ENCODE assay signal across 9 cellular contexts in the genomic region with DNA sequence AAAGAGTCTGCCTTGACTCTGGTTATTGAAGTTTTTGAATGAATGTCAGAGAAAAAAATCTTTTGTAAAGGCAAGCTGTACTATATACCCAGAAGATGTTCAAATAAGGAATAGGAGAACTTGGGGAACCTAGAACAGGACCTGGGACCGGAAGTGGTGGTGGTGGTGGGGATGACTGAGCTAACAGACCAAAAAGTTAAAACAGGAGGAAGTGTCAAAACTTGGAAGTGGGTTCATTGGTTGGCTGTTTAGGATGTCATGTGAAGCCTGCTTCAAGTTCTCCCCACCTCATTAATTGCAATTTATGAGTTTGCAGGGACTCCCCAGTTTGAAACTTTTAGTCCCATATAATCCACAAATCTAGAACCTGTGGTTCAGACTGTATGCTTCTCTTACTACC. TPM values are rescaled to one million over a fixed set of nuclear protein-coding genes. Genes with fewer than 3 reads are reported as not detected.
DNase-seq lines count a peak whose midpoint lies in the region; ATAC-seq and TF ChIP-seq lines count a peak whose summit lies in the region.
"Had no signal": no experiment of that assay in that cellular context is flagged by ENCODE, and none has a peak within 500 bp of the region (broad histone marks: within the 10 kb centered on the region; RNA-seq: fewer than 3 reads in every experiment).

No MANE protein-coding gene starts in this region.

- H3K27me3 ChIP-seq in spleen (replicated peaks in 1 of 7) = no peaks in the 10 kb centered on the region
- H3K27me3 ChIP-seq: pancreas had no signal

- intact Hi-C loops in activated CD4-positive, alpha-beta T cell treated with anti-CD3 and anti-CD28 coated beads for 36 hours (cut with DNase I, micrococcal nuclease) = loop anchor here in 1 of 2 experiments (2.0 kb wide), 1 partner anchor 30 kb away; no protein-coding TSS in a partner anchor
- intact Hi-C loops in activated naive CD4-positive, alpha-beta T cell treated with anti-CD3 and anti-CD28 coated beads for 36 hours (cut with micrococcal nuclease) = no loop called here
- intact Hi-C loops in spleen (cut with DNase I; ENCODE audit: low total_unique reads) = no loop called here

- H3K4me1 ChIP-seq in spleen = peaks cover 23 to 82% (median 47%) of the 10 kb centered on the region in 6 donors
- H3K4me1 ChIP-seq: pancreas had no signal

- peaks cover 0 to 13% (median 10%) of the 10 kb centered on the region in 8 donors for H3K9me3 ChIP-seq in spleen
- H3K9me3 ChIP-seq: pancreas had no signal

- POLR2A ChIA-PET in activated CD4-positive, alpha-beta T cell treated with anti-CD3 and anti-CD28 coated beads for 36 hours (lab: Charles Lee) = no interaction called here

- DNase-seq in activated CD4-positive, alpha-beta T cell treated with anti-CD3 and anti-CD28 coated beads for 36 hours = peak; percentile 64
- DNase-seq in activated CD4-positive, alpha-beta T cell treated with anti-CD3 and anti-CD28 coated beads for 1 hour = no peak
- DNase-seq in Kasumi-1 (lab: John Stamatoyannopoulos, UW) (peak; percentile 82 to 87), spleen (peak; percentile 89), 8988T (no peak), COLO829 (ENCODE audit: low spot score) (no peak)
- DNase-seq in activated naive CD4-positive, alpha-beta T cell treated with anti-CD3 and anti-CD28 coated beads for 36 hours = peak; percentile 75

- peak overlapping the region; percentile 16 for H3K27ac Mint-ChIP-seq in activated CD4-positive, alpha-beta T cell treated with anti-CD3 and anti-CD28 coated beads for 36 hours
- H3K27ac Mint-ChIP-seq in activated naive CD4-positive, alpha-beta T cell treated with anti-CD3 and anti-CD28 coated beads for 36 hours = no peak overlapping the region

- peak overlapping the region in 1 of 8 donors; percentile 57 for H3K4me3 ChIP-seq in spleen
- H3K4me3 ChIP-seq: pancreas had no signal

- peaks cover 5% of the 10 kb centered on the region for H3K9me3 Mint-ChIP-seq in activated CD4-positive, alpha-beta T cell treated with anti-CD3 and anti-CD28 coated beads for 36 hours (ENCODE audit: low read depth)
- H3K9me3 Mint-ChIP-seq in activated naive CD4-positive, alpha-beta T cell treated with anti-CD3 and anti-CD28 coated beads for 36 hours = peaks cover 5% of the 10 kb centered on the region

- H3K36me3 ChIP-seq in spleen = peaks cover 0 to 31% (median 9%) of the 10 kb centered on the region in 6 donors
- H3K36me3 ChIP-seq: pancreas had no signal

- H3K27me3 Mint-ChIP-seq in activated CD4-positive, alpha-beta T cell treated with anti-CD3 and anti-CD28 coated beads for 36 hours = no peaks in the 10 kb centered on the region
- no peaks in the 10 kb centered on the region for H3K27me3 Mint-ChIP-seq in activated naive CD4-positive, alpha-beta T cell treated with anti-CD3 and anti-CD28 coated beads for 36 hours (ENCODE audit: low read depth)

- CTCF ChIA-PET in activated CD4-positive, alpha-beta T cell treated with anti-CD3 and anti-CD28 coated beads for 36 hours (lab: Charles Lee) = interaction anchor here (0.6 to 1.5 kb wide), 2 partner anchors 21 to 75 kb away, joined by 3 to 4 read pairs; no protein-coding TSS in a partner anchor
- CTCF ChIA-PET in activated naive CD4-positive, alpha-beta T cell treated with anti-CD3 and anti-CD28 coated beads for 36 hours (lab: Charles Lee) = interaction anchor here (0.7 to 0.8 kb wide), 2 partner anchors 22 to 33 kb away, joined by 3 read pairs; no protein-coding TSS in a partner anchor

- H3K4me1 Mint-ChIP-seq in activated CD4-positive, alpha-beta T cell treated with anti-CD3 and anti-CD28 coated beads for 36 hours = peaks cover 60% of the 10 kb centered on the region
- H3K4me1 Mint-ChIP-seq in activated naive CD4-positive, alpha-beta T cell treated with anti-CD3 and anti-CD28 coated beads for 36 hours (ENCODE audit: low read depth) = peaks cover 52% of the 10 kb centered on the region

- H3K4me3 Mint-ChIP-seq in activated CD4-positive, alpha-beta T cell treated with anti-CD3 and anti-CD28 coated beads for 36 hours = no peak overlapping the region
- H3K4me3 Mint-ChIP-seq in activated naive CD4-positive, alpha-beta T cell treated with anti-CD3 and anti-CD28 coated beads for 36 hours = no peak overlapping the region

- peak overlapping the region in 7 of 8 donors; percentile 80 to 95 (median 87) for H3K27ac ChIP-seq in spleen

- ATAC-seq in activated CD4-positive, alpha-beta T cell treated with anti-CD3 and anti-CD28 coated beads for 36 hours = peak; percentile 34
- ATAC-seq in HG03439 (IDR thresholded peaks at IDR 0.05; ENCODE audit: unreplicated experiment) = no peak

- TF ChIP-seq POLR2A in spleen (IDR thresholded peaks at IDR 0.05) = no peak

- H3K36me3 Mint-ChIP-seq in activated CD4-positive, alpha-beta T cell treated with anti-CD3 and anti-CD28 coated beads for 36 hours (ENCODE audit: low read depth) = peaks cover 15% of the 10 kb centered on the region
- peaks cover 14% of the 10 kb centered on the region for H3K36me3 Mint-ChIP-seq in activated naive CD4-positive, alpha-beta T cell treated with anti-CD3 and anti-CD28 coated beads for 36 hours (ENCODE audit: low read depth)

- peak in 1 of 11 experiments; percentile 17 for TF ChIP-seq CTCF in spleen (IDR thresholded peaks at IDR 0.05 in 8 of 11, conservative IDR thresholded peaks at IDR 0.05 in 3 of 11)

- 20 to 30% (median 21%) methylated on average over 1 of the region's 1 CpG for WGBS in spleen, 5 donors

RNA-seq across cellular contexts. Expression of gene PLXNC1, which starts 26.2 kb away (rescaled TPM):
- total RNA-seq in activated CD4-positive, alpha-beta T cell treated with anti-CD3 and anti-CD28 coated beads for 36 hours = 1 to 10 TPM; 5.3 TPM
- total RNA-seq in activated naive CD4-positive, alpha-beta T cell treated with anti-CD3 and anti-CD28 coated beads for 36 hours = 1 to 10 TPM; 3.6 to 4.0 TPM
- total RNA-seq in spleen = 100 to 1,000 TPM in 3 of 7 donors, 10 to 100 TPM in 4; 47.3 to 138 (median 82.8) TPM
- polyA plus RNA-seq in spleen = 10 to 100 TPM in 1 of 3 donors, 1 to 10 TPM in 2; 6.8 to 11.7 (median 8.5) TPM

Comparison
In these comparisons a context has a peak if more than half of its experiments do, and no peak if none do; other contexts are left out.
1. DNase-seq: peak in activated CD4-positive, alpha-beta T cell treated with anti-CD3 and anti-CD28 coated beads for 36 hours (single experiment), Kasumi-1 (2 of 2), activated naive CD4-positive, alpha-beta T cell treated with anti-CD3 and anti-CD28 coated beads for 36 hours (single experiment) and spleen (single experiment); none in activated CD4-positive, alpha-beta T cell treated with anti-CD3 and anti-CD28 coated beads for 1 hour (single experiment), 8988T (single experiment) and COLO829 (single experiment).
2. RNA of gene PLXNC1, which starts 26.2 kb away (total RNA-seq): 47.3 to 138 TPM in spleen; 5.3 TPM in activated CD4-positive, alpha-beta T cell treated with anti-CD3 and anti-CD28 coated beads for 36 hours and 3.6 to 4.0 TPM in activated naive CD4-positive, alpha-beta T cell treated with anti-CD3 and anti-CD28 coated beads for 36 hours; every median in the first group is over 4 times any median in the second.